13 cellular contexts compared by ENCODE assay signal in the genomic region with DNA sequence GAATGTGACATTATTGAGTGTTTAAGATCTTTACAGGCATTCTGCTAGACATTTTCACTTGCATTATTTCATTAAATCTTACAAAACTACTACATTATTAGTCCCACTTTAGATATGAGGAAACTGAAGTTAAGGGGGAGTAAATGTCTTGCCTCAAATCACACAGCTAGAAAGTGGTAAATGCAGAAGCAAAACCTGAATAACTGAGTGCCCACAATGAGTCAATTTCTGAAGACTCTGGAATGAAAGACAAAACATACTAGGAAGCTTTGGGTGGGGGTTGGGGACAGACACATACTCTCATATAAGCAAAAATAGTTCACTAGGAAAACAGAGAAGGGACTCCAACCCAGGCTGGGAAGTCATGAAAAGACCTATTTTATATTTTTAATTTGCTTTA.
"Had no signal": no experiment of that assay in that cellular context is flagged by ENCODE, and none has a peak within 500 bp of the region (broad histone marks: within the 10 kb centered on the region; RNA-seq: fewer than 3 reads in every experiment).

No MANE protein-coding gene starts in this region.

- H3K4me3 ChIP-seq: thyroid gland had no signal

- DNase-seq: activated CD4-positive, alpha-beta T cell treated with anti-CD3 and anti-CD28 coated beads, Interleukin-2, amount 50 U/mL, for 48 hours; activated naive CD4-positive, alpha-beta T cell treated with Interleukin-2 at 50 U/mL for 16 hours; anterior cingulate cortex; erythroblast; kidney; left ventricle myocardium superior; naive thymus-derived CD8-positive, alpha-beta T cell; stimulated activated CD4-positive, alpha-beta T cell treated with anti-CD3 and anti-CD28 coated beads, Interleukin-2, amount 100 ng/mL, for 48 hours; thyroid gland; WERI-Rb-1 had no signal

- H3K4me1 ChIP-seq: parathyroid adenoma, thyroid gland had no signal

- H3K9me3 ChIP-seq: thyroid gland had no signal

- H3K36me3 ChIP-seq: thyroid gland, WERI-Rb-1 had no signal

- H2AFZ ChIP-seq: parathyroid adenoma had no signal

- ATAC-seq: activated T-helper 17 cell treated with anti-CD3 and anti-CD28 coated beads, Interleukin-2, amount 50 U/mL, for 72 hours; left ventricle myocardium superior; naive thymus-derived CD8-positive, alpha-beta T cell; stimulated activated memory B cell treated with anti-CD40 and anti-IgM and Interleukin-4, amounts not matched to agents 10 μg/mL and 1 μg/mL and 100 μg/mL, for 72 hours had no signal

- H3K27ac ChIP-seq: parathyroid adenoma, thyroid gland, WERI-Rb-1 had no signal

- H3K9ac ChIP-seq: parathyroid adenoma had no signal

- H3K79me2 ChIP-seq: parathyroid adenoma had no signal

- H3K27me3 ChIP-seq: thyroid gland had no signal
